In the genomic region with DNA sequence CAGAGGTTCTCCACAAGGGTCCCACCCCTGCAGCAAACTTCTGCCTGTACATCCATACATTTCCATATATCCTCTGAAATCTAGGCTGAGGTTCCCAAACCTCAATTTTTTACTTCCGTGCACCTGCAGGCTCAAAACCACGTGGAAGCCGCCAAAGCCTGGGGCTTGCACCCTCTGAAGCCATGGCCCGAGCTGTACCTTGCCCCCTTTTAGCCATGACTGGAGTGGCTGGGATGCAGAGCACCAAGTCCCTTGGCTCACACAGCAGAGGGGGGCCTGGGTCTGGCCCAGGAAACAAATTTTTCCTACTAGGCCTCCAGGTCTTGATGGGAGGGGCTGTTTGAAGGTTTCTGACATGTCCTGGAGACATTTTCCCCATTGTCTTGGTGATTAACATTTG, we compare ENCODE assay signal across 28 cellular contexts.
"Had no signal": no experiment of that assay in that cellular context is flagged by ENCODE, and none has a peak within 500 bp of the region (broad histone marks: within the 10 kb centered on the region; RNA-seq: fewer than 3 reads in every experiment).

No MANE protein-coding gene starts in this region.

- H3K4me1 ChIP-seq: colonic mucosa, esophagus muscularis mucosa, esophagus squamous epithelium, foreskin keratinocyte, gastrocnemius medialis, gastroesophageal sphincter, heart left ventricle, heart right ventricle had no signal

- FAIRE-seq: colon, endometrium, endothelial cell of umbilical vein, frontal cortex had no signal

- H3K27me3 ChIP-seq: colonic mucosa, dorsolateral prefrontal cortex, esophagus muscularis mucosa, esophagus squamous epithelium, foreskin keratinocyte, gastrocnemius medialis, gastroesophageal sphincter, heart left ventricle, heart right ventricle had no signal

- ATAC-seq: effector memory CD8-positive, alpha-beta T cell; esophagus mucosa; foreskin keratinocyte; gastrocnemius medialis; gastroesophageal sphincter; heart left ventricle; heart right ventricle had no signal

- H3K36me3 ChIP-seq: colonic mucosa, esophagus muscularis mucosa, esophagus squamous epithelium, gastrocnemius medialis, gastroesophageal sphincter, heart left ventricle, heart right ventricle had no signal

- H3K27ac ChIP-seq: colonic mucosa, coronary artery, dorsolateral prefrontal cortex, epithelial cell of prostate, esophagus muscularis mucosa, esophagus squamous epithelium, foreskin keratinocyte, gastrocnemius medialis, gastroesophageal sphincter, heart left ventricle, heart right ventricle had no signal

- DNase-seq: colonic mucosa; cortex of kidney; dermis blood vessel endothelial cell; dorsolateral prefrontal cortex; effector CD4-positive, alpha-beta T cell; effector CD8-positive, alpha-beta T cell; effector memory CD4-positive, alpha-beta T cell; effector memory CD8-positive, alpha-beta T cell; endodermal cell; erythroblast; esophagus squamous epithelium; foreskin fibroblast; foreskin keratinocyte; foreskin melanocyte; gastrocnemius medialis; glutamatergic neuron; head of caudate nucleus; heart left ventricle; heart right ventricle had no signal

- H3K9me3 ChIP-seq: colonic mucosa, esophagus muscularis mucosa, esophagus squamous epithelium, gastrocnemius medialis, gastroesophageal sphincter had no signal

- H3K4me3 ChIP-seq: colonic mucosa, coronary artery, dorsolateral prefrontal cortex, esophagus muscularis mucosa, esophagus squamous epithelium, gastrocnemius medialis, gastroesophageal sphincter, heart left ventricle, heart right ventricle had no signal
